ENCODE assay signal across 1 cellular context in genomic region chr2:234488913-234489451, GRCh38.
TF ChIP-seq lines count a peak whose summit lies in the region.

No MANE protein-coding gene starts in this region.

TF ChIP-seq in H1, 55 proteins besides CTCF, POLR2A, EP300 and RAD21:
- no peak for TF ChIP-seq CHD7 (IDR thresholded peaks at IDR 0.05; ENCODE audit: insufficient replicate concordance, low read length)
- TF ChIP-seq TAF1 (IDR thresholded peaks at IDR 0.05; ENCODE audit: low read depth, low read length): no peak
- TF ChIP-seq EGR1 (IDR thresholded peaks at IDR 0.05; ENCODE audit: borderline replicate concordance, low read depth, low read length): no peak
- TF ChIP-seq SIRT6 (IDR thresholded peaks at IDR 0.05; ENCODE audit: low read length): no peak
